23 cellular contexts compared by ENCODE assay signal in the genomic region with DNA sequence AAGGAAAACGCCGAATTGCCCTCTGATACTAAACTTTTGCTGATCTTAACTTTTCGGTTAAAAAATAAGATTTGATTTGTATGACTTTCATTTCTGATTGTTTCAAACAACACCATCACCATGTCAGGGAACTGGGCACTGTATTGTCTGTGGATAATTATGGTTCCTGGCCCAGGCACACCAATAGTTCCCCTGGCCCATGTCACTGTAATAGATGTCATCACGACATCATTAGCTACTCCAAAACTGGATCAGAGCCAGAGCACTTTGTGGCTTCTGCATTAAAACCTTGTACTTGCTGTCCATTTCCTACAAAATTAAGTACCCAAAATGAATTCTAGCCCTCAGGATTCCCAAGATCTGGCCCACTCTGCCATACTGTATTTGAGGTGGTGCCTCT.
"Had no signal": no experiment of that assay in that cellular context is flagged by ENCODE, and none has a peak within 500 bp of the region (broad histone marks: within the 10 kb centered on the region; RNA-seq: fewer than 3 reads in every experiment).

No MANE protein-coding gene starts in this region.

- DNase-seq: effector memory CD8-positive, alpha-beta T cell; foreskin keratinocyte; head of caudate nucleus; kidney; left cardiac atrium; left ventricle myocardium inferior; lower lobe of right lung; naive B cell; psoas muscle; retina; spleen; stimulated activated CD4-positive, alpha-beta T cell treated with anti-CD3 and anti-CD28 coated beads, Interleukin-15, amount 100 ng/mL, for 24 hours; stimulated activated CD4-positive, alpha-beta T cell treated with anti-CD3 and anti-CD28 coated beads, Interleukin-1b, Interleukin-23, amount 100 ng/mL, for 48 hours; stimulated activated CD4-positive, alpha-beta T cell treated with anti-CD3 and anti-CD28 coated beads, Interleukin-4, amount 100 ng/mL, for 24 hours; tibial artery; upper lobe of left lung; uterus had no signal

- H3K27ac Mint-ChIP-seq: dendritic cell treated with granulocyte-macrophage colony-stimulating factor and Interleukin-4, amounts not matched to agents 40 ng/mL and 50 ng/mL, for 4 days; effector memory CD8-positive, alpha-beta T cell; memory B cell; naive B cell; nephron; stimulated activated memory B cell treated with anti-CD40 and anti-IgM and Interleukin-4, amounts not matched to agents 10 μg/mL and 1 μg/mL and 100 μg/mL, for 72 hours; stimulated activated naive CD8-positive, alpha-beta T cell treated with anti-CD3 and anti-CD28 coated beads, Interleukin-15, Interleukin-2, amounts not matched to agents 100 ng/mL and 50 ng/mL, for 24 hours had no signal

- H3K4me1 Mint-ChIP-seq: memory B cell; naive B cell; nephron; stimulated activated memory B cell treated with anti-CD40 and anti-IgM and Interleukin-4, amounts not matched to agents 10 μg/mL and 1 μg/mL and 100 μg/mL, for 72 hours had no signal

- ATAC-seq: effector memory CD8-positive, alpha-beta T cell; foreskin keratinocyte; left cardiac atrium; lower lobe of right lung; psoas muscle; sciatic nerve; stimulated activated memory B cell treated with anti-CD40 and anti-IgM and Interleukin-4, amounts not matched to agents 10 μg/mL and 1 μg/mL and 100 μg/mL, for 72 hours had no signal

- H3K36me3 Mint-ChIP-seq: memory B cell; stimulated activated memory B cell treated with anti-CD40 and anti-IgM and Interleukin-4, amounts not matched to agents 10 μg/mL and 1 μg/mL and 100 μg/mL, for 72 hours had no signal

- FAIRE-seq: kidney had no signal

- H3K9me3 Mint-ChIP-seq: dendritic cell treated with granulocyte-macrophage colony-stimulating factor and Interleukin-4, amounts not matched to agents 40 ng/mL and 50 ng/mL, for 4 days; effector memory CD8-positive, alpha-beta T cell; memory B cell; naive B cell; nephron; stimulated activated memory B cell treated with anti-CD40 and anti-IgM and Interleukin-4, amounts not matched to agents 10 μg/mL and 1 μg/mL and 100 μg/mL, for 72 hours; stimulated activated naive CD8-positive, alpha-beta T cell treated with anti-CD3 and anti-CD28 coated beads, Interleukin-15, Interleukin-2, amounts not matched to agents 100 ng/mL and 50 ng/mL, for 24 hours had no signal

- H3K4me3 Mint-ChIP-seq: dendritic cell treated with granulocyte-macrophage colony-stimulating factor and Interleukin-4, amounts not matched to agents 40 ng/mL and 50 ng/mL, for 4 days; effector memory CD8-positive, alpha-beta T cell; memory B cell; naive B cell; nephron; stimulated activated memory B cell treated with anti-CD40 and anti-IgM and Interleukin-4, amounts not matched to agents 10 μg/mL and 1 μg/mL and 100 μg/mL, for 72 hours; stimulated activated naive CD8-positive, alpha-beta T cell treated with anti-CD3 and anti-CD28 coated beads, Interleukin-15, Interleukin-2, amounts not matched to agents 100 ng/mL and 50 ng/mL, for 24 hours had no signal
